ENCODE assay signal across 8 cellular contexts in genomic region chr1:5980314-5981008, GRCh38. TPM values are rescaled to one million over a fixed set of nuclear protein-coding genes. Genes with fewer than 3 reads are reported as not detected.
DNase-seq lines count a peak whose midpoint lies in the region; TF ChIP-seq lines count a peak whose summit lies in the region.

No MANE protein-coding gene starts in this region.

- no peaks in the 10 kb centered on the region for H3K27me3 ChIP-seq in MM.1S (replicated peaks; ENCODE audit: insufficient read depth, low read length)

- H3K4me1 Mint-ChIP-seq in dendritic cell treated with granulocyte-macrophage colony-stimulating factor and Interleukin-4, amounts not matched to agents 40 ng/mL and 50 ng/mL, for 4 days (ENCODE audit: low read depth): peaks cover 27% of the 10 kb centered on the region
- H3K4me1 Mint-ChIP-seq in mesothelial cell of epicardium: peaks cover 19% of the 10 kb centered on the region
- H3K4me1 Mint-ChIP-seq in activated T-cell treated with anti-CD3 and anti-CD28 coated beads, Interleukin-2, amount 50 U/mL, for 24 hours (ENCODE audit: low read depth): peaks cover 2% of the 10 kb centered on the region

- DNase-seq in COLO829 (ENCODE audit: low spot score) (peak; percentile 28), NB4 (ENCODE audit: low read depth) (peak; percentile 57), mesothelial cell of epicardium (ENCODE audit: low spot score in 2 of 2, unreplicated experiment in 2 of 2) (no peak), MM.1S (no peak), DMS114 treated with DMSO at 0.1 percent for 48 hours (lab: John Stamatoyannopoulos, UW; ENCODE audit: unreplicated experiment) (no peak), SHP77 treated with DMSO at 0.1 percent for 48 hours (lab: John Stamatoyannopoulos, UW) (no peak)
- DNase-seq in activated T-cell treated with anti-CD3 and anti-CD28 coated beads, Interleukin-2, amount 50 U/mL, for 24 hours: no peak

- TF ChIP-seq CTCF in NB4 (IDR thresholded peaks at IDR 0.05; ENCODE audit: low read depth, low read length): no peak
- TF ChIP-seq CTCF in mesothelial cell of epicardium (IDR thresholded peaks at IDR 0.05; ENCODE audit: unreplicated experiment): peak; percentile 23
- TF ChIP-seq CTCF in MM.1S (IDR thresholded peaks at IDR 0.05; ENCODE audit: low read length): no peak

- H2AFZ ChIP-seq in MM.1S (ENCODE audit: low read length): no peak overlapping the region

- H3K9ac ChIP-seq in MM.1S (ENCODE audit: low read length): no peak overlapping the region

- no peaks in the 10 kb centered on the region for H3K36me3 ChIP-seq in MM.1S (replicated peaks; ENCODE audit: insufficient read depth, low read length)

- H3K9me3 Mint-ChIP-seq in dendritic cell treated with granulocyte-macrophage colony-stimulating factor and Interleukin-4, amounts not matched to agents 40 ng/mL and 50 ng/mL, for 4 days: no peaks in the 10 kb centered on the region
- H3K9me3 Mint-ChIP-seq in mesothelial cell of epicardium: no peaks in the 10 kb centered on the region
- peaks cover 2% of the 10 kb centered on the region for H3K9me3 Mint-ChIP-seq in activated T-cell treated with anti-CD3 and anti-CD28 coated beads, Interleukin-2, amount 50 U/mL, for 24 hours

- H3F3A ChIP-seq in MM.1S (ENCODE audit: insufficient read depth, low read length): no peaks in the 10 kb centered on the region

- H3K27ac Mint-ChIP-seq in dendritic cell treated with granulocyte-macrophage colony-stimulating factor and Interleukin-4, amounts not matched to agents 40 ng/mL and 50 ng/mL, for 4 days: peak overlapping the region; percentile 23
- no peak overlapping the region for H3K27ac Mint-ChIP-seq in mesothelial cell of epicardium
- H3K27ac Mint-ChIP-seq in activated T-cell treated with anti-CD3 and anti-CD28 coated beads, Interleukin-2, amount 50 U/mL, for 24 hours: no peak overlapping the region

- no peak overlapping the region for H3K4me2 ChIP-seq in MM.1S (ENCODE audit: low read depth, low read length)

- H3K4me1 ChIP-seq in MM.1S (ENCODE audit: low read length): no peaks in the 10 kb centered on the region

- TF ChIP-seq POLR2A in NB4 (IDR thresholded peaks at IDR 0.05; ENCODE audit: extremely low read depth, insufficient read length): no peak

- intact Hi-C loops in dendritic cell treated with granulocyte-macrophage colony-stimulating factor and Interleukin-4, amounts not matched to agents 40 ng/mL and 50 ng/mL, for 4 days (cut with micrococcal nuclease): no loop called here

- no peak overlapping the region for H3K4me3 Mint-ChIP-seq in dendritic cell treated with granulocyte-macrophage colony-stimulating factor and Interleukin-4, amounts not matched to agents 40 ng/mL and 50 ng/mL, for 4 days
- peak overlapping the region; percentile 1 for H3K4me3 Mint-ChIP-seq in mesothelial cell of epicardium
- H3K4me3 Mint-ChIP-seq in activated T-cell treated with anti-CD3 and anti-CD28 coated beads, Interleukin-2, amount 50 U/mL, for 24 hours: no peak overlapping the region

- H3K4me3 ChIP-seq in NB4 (ENCODE audit: low read depth, low read length) (no peak overlapping the region), MM.1S (ENCODE audit: low read length) (no peak overlapping the region)

- no peaks in the 10 kb centered on the region for H3K79me2 ChIP-seq in MM.1S (ENCODE audit: low read length)

- H3K27ac ChIP-seq in MM.1S (ENCODE audit: low read length): no peak overlapping the region

- no peaks in the 10 kb centered on the region for H4K20me1 ChIP-seq in MM.1S (ENCODE audit: insufficient read depth, low read length)

- H3K9me2 ChIP-seq in MM.1S (replicated peaks; ENCODE audit: insufficient read depth, low read length): no peaks in the 10 kb centered on the region

- peaks cover 46% of the 10 kb centered on the region for H3K36me3 Mint-ChIP-seq in dendritic cell treated with granulocyte-macrophage colony-stimulating factor and Interleukin-4, amounts not matched to agents 40 ng/mL and 50 ng/mL, for 4 days (ENCODE audit: low read depth)
- H3K36me3 Mint-ChIP-seq in mesothelial cell of epicardium: peaks cover 7% of the 10 kb centered on the region
- H3K36me3 Mint-ChIP-seq in activated T-cell treated with anti-CD3 and anti-CD28 coated beads, Interleukin-2, amount 50 U/mL, for 24 hours (ENCODE audit: low read depth): peaks cover 43% of the 10 kb centered on the region

- H3K27me3 Mint-ChIP-seq in dendritic cell treated with granulocyte-macrophage colony-stimulating factor and Interleukin-4, amounts not matched to agents 40 ng/mL and 50 ng/mL, for 4 days: no peaks in the 10 kb centered on the region
- H3K27me3 Mint-ChIP-seq in mesothelial cell of epicardium (ENCODE audit: low read depth): no peaks in the 10 kb centered on the region
- no peaks in the 10 kb centered on the region for H3K27me3 Mint-ChIP-seq in activated T-cell treated with anti-CD3 and anti-CD28 coated beads, Interleukin-2, amount 50 U/mL, for 24 hours

- no peaks in the 10 kb centered on the region for H3K9me3 ChIP-seq in MM.1S (replicated peaks; ENCODE audit: insufficient read depth, low read length)

RNA-seq across cellular contexts. Expression of gene NPHP4, which starts 11.8 kb away (rescaled TPM):
- 15.6 to 16.4 TPM (median 16.4 TPM) in 3 replicates for total RNA-seq in mesothelial cell of epicardium

Comparison
In these comparisons a context has a peak if more than half of its experiments do, and no peak if none do; other contexts are left out.
1. DNase-seq: peak in COLO829 (single experiment) and NB4 (single experiment); none in mesothelial cell of epicardium (0 of 2), MM.1S (single experiment), DMS114 treated with DMSO at 0.1 percent for 48 hours (single experiment), SHP77 treated with DMSO at 0.1 percent for 48 hours (single experiment) and activated T-cell treated with anti-CD3 and anti-CD28 coated beads, Interleukin-2, amount 50 U/mL, for 24 hours (single experiment).